Comparison of ENCODE assay signal across 1 cellular context in genomic region chr6:138146544-138146943, GRCh38.
TF ChIP-seq lines count a peak whose summit lies in the region.

No MANE protein-coding gene starts in this region.

TF ChIP-seq in HepG2, 621 proteins besides CTCF, POLR2A, EP300 and RAD21 (continued from another document):
- no peak for TF ChIP-seq ZSCAN5A (CRISPR knock-in tag; IDR thresholded peaks at IDR 0.05; ENCODE audit: borderline replicate concordance)
- TF ChIP-seq CC2D1A (CRISPR knock-in tag; IDR thresholded peaks at IDR 0.05), result no peak
- TF ChIP-seq SIX4 (CRISPR knock-in tag; IDR thresholded peaks at IDR 0.05), result no peak
- no peak for TF ChIP-seq ZBTB21 (CRISPR knock-in tag; IDR thresholded peaks at IDR 0.05)
- TF ChIP-seq, protein P1, sequence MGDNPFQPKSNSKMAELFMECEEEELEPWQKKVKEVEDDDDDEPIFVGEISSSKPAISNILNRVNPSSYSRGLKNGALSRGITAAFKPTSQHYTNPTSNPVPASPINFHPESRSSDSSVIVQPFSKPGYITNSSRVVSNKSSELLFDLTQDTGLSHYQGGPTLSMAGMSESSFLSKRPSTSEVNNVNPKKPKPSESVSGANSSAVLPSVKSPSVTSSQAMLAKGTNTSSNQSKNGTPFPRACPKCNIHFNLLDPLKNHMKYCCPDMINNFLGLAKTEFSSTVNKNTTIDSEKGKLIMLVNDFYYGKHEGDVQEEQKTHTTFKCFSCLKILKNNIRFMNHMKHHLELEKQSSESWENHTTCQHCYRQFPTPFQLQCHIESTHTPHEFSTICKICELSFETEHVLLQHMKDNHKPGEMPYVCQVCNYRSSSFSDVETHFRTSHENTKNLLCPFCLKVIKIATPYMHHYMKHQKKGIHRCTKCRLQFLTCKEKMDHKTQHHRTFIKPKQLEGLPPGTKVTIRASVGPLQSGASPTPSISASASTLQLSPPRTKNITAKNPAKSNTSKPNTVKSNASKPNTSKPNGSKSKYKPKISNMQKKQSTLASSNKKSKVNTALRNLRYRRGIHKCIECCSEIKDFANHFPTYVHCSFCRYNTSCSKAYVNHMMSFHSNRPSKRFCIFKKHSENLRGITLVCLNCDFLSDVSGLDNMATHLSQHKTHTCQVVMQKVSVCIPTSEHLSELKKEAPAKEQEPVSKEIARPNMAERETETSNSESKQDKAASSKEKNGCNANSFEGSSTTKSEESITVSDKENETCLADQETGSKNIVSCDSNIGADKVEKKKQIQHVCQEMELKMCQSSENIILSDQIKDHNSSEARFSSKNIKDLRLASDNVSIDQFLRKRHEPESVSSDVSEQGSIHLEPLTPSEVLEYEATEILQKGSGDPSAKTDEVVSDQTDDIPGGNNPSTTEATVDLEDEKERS (CRISPR knock-in tag; IDR thresholded peaks at IDR 0.05), result no peak
